In the genomic region with DNA sequence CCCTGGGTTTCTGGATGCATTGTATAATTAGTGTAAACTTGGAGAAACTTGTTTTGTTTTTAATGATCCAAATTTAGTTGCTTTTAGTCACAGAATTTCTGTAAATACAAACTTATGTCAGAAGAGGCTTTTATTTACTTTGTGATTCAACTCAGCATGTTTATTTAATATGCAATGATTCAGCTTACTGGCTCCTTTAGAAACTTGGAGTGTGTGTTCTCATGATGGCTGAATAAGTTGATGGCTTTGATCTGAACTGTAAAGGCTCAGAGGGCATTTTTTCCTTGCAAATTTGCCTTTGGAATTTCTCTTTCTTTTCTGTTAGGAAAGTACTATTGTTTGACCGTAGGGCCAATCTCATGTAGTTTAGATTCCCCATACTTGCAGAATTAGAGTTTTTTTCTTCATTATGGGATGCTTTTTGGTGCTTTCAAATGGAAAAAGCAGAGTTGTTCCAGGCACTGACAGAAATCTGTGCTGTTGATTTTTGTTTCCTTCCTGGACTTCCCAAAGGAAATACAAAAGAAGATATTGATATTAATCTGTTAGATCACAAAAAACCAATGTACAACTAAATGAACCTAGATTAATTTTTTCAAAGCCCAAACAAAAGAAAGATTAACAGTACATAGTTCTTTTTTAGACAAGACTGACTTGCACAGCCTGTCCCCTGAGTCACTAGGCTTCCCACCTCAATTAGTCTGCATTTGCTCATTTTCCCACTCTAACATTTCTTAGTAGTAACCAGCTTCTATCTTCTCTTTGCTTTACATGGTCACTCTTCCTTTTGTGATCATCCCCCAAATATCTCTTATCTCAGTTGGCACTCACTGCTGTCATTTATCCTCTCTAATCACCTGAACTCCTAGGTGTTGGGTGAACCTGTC, we compare ENCODE assay signal across 12 cellular contexts.
A peak's percentile ranks its signal among the peaks of the same experiment; 100 is the strongest.
DNase-seq lines count a peak whose midpoint lies in the region; ATAC-seq, FAIRE-seq and TF ChIP-seq lines count a peak whose summit lies in the region.
"Had no signal": no experiment of that assay in that cellular context is flagged by ENCODE, and none has a peak within 500 bp of the region (broad histone marks: within the 10 kb centered on the region; RNA-seq: fewer than 3 reads in every experiment).

No MANE protein-coding gene starts in this region.

- no peaks in the 10 kb centered on the region for H4K20me1 ChIP-seq in osteoblast (ENCODE audit: insufficient read depth, low read length)

- peak overlapping the region; percentile 11 for H2AFZ ChIP-seq in osteoblast (ENCODE audit: low read length)

- peaks cover 20% of the 10 kb centered on the region for H3K4me1 ChIP-seq in osteoblast (ENCODE audit: insufficient read depth, low read length)
- H3K4me1 ChIP-seq: uterus had no signal

- no peaks in the 10 kb centered on the region for H3K36me3 ChIP-seq in osteoblast (ENCODE audit: insufficient read depth, low read length)
- H3K36me3 ChIP-seq: uterus had no signal

- no peak for FAIRE-seq in RCC 7860 (lab: Jason Lieb, UNC)
- FAIRE-seq: frontal cortex had no signal

- ATAC-seq in HG02610 (IDR thresholded peaks at IDR 0.05; ENCODE audit: unreplicated experiment) (no peak), HG03097 (IDR thresholded peaks at IDR 0.05; ENCODE audit: low FRiP score, unreplicated experiment) (no peak)

- no peaks in the 10 kb centered on the region for H3K9me3 ChIP-seq in osteoblast (ENCODE audit: low read depth, low read length)
- H3K9me3 ChIP-seq: uterus had no signal

- DNase-seq in Daoy (ENCODE audit: low read depth), result peak; percentile 32
- peak; percentile 26 for DNase-seq in RCC 7860 (ENCODE audit: low spot score)
- peak; percentile 87 for DNase-seq in fibroblast of peridontal ligament (ENCODE audit: extremely low read depth)
- peak; percentile 1 for DNase-seq in osteoblast (ENCODE audit: insufficient read length, low spot score, missing footprints)
- DNase-seq in NCI-H2081 treated with DMSO at 0.1 percent for 48 hours (lab: John Stamatoyannopoulos, UW), result no peak
- no peak for DNase-seq in NCI-H2029 (lab: John Stamatoyannopoulos, UW)
- DNase-seq: activated naive CD8-positive, alpha-beta T cell treated with anti-CD3 and anti-CD28 coated beads, Interleukin-2, amount 10 ng/mL, durations not matched to agents 7 days and 5 days; NCI-H2029 treated with DMSO at 0.1 percent for 48 hours; uterus had no signal

- H3K27ac ChIP-seq in osteoblast (ENCODE audit: low read depth, low read length), result peak overlapping the region; percentile 77
- H3K27ac ChIP-seq: uterus had no signal

- H3K79me2 ChIP-seq in osteoblast (ENCODE audit: insufficient read depth, low read length), result no peaks in the 10 kb centered on the region

- no peaks in the 10 kb centered on the region for H3K27me3 ChIP-seq in osteoblast (ENCODE audit: insufficient read depth, low read length)
- H3K27me3 ChIP-seq: uterus had no signal

- no peak overlapping the region for H3K4me3 ChIP-seq in osteoblast (ENCODE audit: insufficient read depth, low read length)
- H3K4me3 ChIP-seq: uterus had no signal

- peak overlapping the region; percentile 49 for H3K4me2 ChIP-seq in osteoblast (ENCODE audit: insufficient read depth, low read length)

- TF ChIP-seq CTCF in osteoblast (IDR thresholded peaks at IDR 0.05; ENCODE audit: extremely low read depth, low read depth, low read length), result no peak

Comparison
In these comparisons a context has a peak if more than half of its experiments do, and no peak if none do; other contexts are left out.
1. DNase-seq: peak in Daoy (single experiment), RCC 7860 (single experiment), fibroblast of peridontal ligament (single experiment) and osteoblast (single experiment); none in NCI-H2081 treated with DMSO at 0.1 percent for 48 hours (single experiment) and NCI-H2029 (single experiment).